In the genomic region with DNA sequence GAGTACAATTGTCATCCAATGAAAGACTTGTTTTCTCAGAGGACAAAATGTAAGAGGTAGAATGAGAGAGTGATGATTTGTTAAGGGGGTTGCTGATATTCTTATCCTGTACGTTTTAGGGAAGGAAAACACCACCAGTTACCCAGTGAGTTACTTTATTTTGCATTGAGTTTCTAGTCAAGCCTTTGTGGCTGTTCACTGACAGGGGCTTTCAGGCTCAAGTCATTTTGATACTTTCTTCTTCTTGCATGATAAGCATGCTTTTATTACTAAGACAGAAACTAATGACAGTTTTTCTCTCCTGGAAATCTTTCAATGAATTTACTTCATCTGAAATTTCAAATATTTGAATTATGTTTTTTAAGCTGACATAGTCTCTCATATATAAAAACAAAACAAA, we compare ENCODE assay signal across 23 cellular contexts.
"Had no signal": no experiment of that assay in that cellular context is flagged by ENCODE, and none has a peak within 500 bp of the region (broad histone marks: within the 10 kb centered on the region; RNA-seq: fewer than 3 reads in every experiment).

No MANE protein-coding gene starts in this region.

- H3K27ac ChIP-seq: colonic mucosa, esophagus muscularis mucosa, hepatocyte, left lung, neural progenitor cell, right lobe of liver, skin epidermis, testis had no signal

- H2AFZ ChIP-seq: hepatocyte, neural progenitor cell had no signal

- ATAC-seq: activated CD8-positive, alpha-beta memory T cell treated with anti-CD3 and anti-CD28 coated beads, Interleukin-2, amount 10 ng/mL, durations not matched to agents 7 days and 5 days; left lung; naive thymus-derived CD4-positive, alpha-beta T cell; right lobe of liver; stimulated activated effector memory CD8-positive, alpha-beta T cell treated with anti-CD3 and anti-CD28 coated beads, Interleukin-12 subunit alpha, Interleukin-12 subunit beta, amount 100 ng/mL, for 72 hours had no signal

- H3K4me3 ChIP-seq: colonic mucosa, esophagus muscularis mucosa, hepatocyte, left lung, lung, neural progenitor cell, right lobe of liver, skin epidermis, testis had no signal

- H3K9me3 ChIP-seq: colonic mucosa, right lobe of liver, testis had no signal

- DNase-seq: activated CD4-positive, alpha-beta memory T cell treated with anti-CD3 and anti-CD28 coated beads, Interleukin-2, amount 10 ng/mL, durations not matched to agents 7 days and 5 days; activated CD4-positive, alpha-beta T cell treated with anti-CD3 and anti-CD28 coated beads for 4 hours; activated CD8-positive, alpha-beta memory T cell treated with anti-CD3 and anti-CD28 coated beads, Interleukin-2, amount 10 ng/mL, durations not matched to agents 7 days and 5 days; activated effector memory CD4-positive, alpha-beta T cell treated with anti-CD3 and anti-CD28 coated beads, Interleukin-2, amount 50 U/mL, for 16 hours; activated naive CD4-positive, alpha-beta T cell treated with anti-CD3 and anti-CD28 coated beads, Interleukin-2, amount 10 ng/mL, durations not matched to agents 7 days and 5 days; activated T-cell treated with anti-CD3 and anti-CD28 coated beads for 4 hours; amygdala; colonic mucosa; glutamatergic neuron; immature natural killer cell; left lung; naive thymus-derived CD4-positive, alpha-beta T cell; posterior cingulate gyrus; right lobe of liver; stimulated activated CD4-positive, alpha-beta T cell treated with anti-CD3 and anti-CD28 coated beads, Interleukin-1b, Interleukin-23, amount 100 ng/mL, for 48 hours; testis; trophoblast cell had no signal

- H3K9ac ChIP-seq: neural progenitor cell had no signal

- H3K4me1 ChIP-seq: colonic mucosa, esophagus muscularis mucosa, left lung, neural progenitor cell, right lobe of liver, testis had no signal

- H3K27me3 ChIP-seq: colonic mucosa, esophagus muscularis mucosa, hepatocyte, left lung, neural progenitor cell, right lobe of liver, testis had no signal

- H3K36me3 ChIP-seq: colonic mucosa, esophagus muscularis mucosa, left lung, neural progenitor cell, right lobe of liver had no signal

- H3K79me2 ChIP-seq: hepatocyte had no signal

- H3K4me2 ChIP-seq: hepatocyte, neural progenitor cell had no signal
